ENCODE assay signal across 1 cellular context in the genomic region with DNA sequence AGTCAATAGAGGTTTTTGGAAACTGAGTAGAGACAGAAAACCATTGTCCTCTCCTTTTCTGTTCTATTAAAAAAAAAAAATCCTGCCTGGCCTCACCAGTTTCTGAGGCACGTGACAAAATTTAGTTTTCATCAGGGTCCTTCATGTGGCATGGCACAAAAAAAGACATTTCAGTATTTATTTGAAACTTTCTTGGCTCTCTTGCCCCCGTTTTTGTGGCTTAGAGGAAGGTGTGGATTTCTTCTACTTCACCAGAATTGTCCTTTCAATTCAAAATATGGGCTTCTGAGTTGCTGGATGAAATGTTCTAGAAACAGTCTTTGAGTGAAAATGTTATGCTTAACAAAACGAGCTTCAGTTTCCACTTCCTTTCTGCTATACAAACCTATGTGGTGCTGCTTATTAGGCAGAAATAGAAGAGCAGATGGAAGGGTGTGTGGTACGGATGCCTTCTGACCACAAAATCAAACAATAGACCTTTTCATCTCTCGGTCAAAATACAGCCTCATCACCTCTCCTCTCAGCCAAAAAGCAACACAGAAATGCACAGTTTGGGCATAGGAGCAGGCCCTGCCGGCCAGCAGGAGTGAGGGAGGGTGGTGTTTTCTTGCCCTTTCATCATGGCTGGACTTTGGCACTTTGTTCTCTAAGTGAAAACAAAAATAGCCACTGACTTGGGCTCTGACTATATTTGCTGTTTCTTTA.
TF ChIP-seq lines count a peak whose summit lies in the region.

No MANE protein-coding gene starts in this region.

TF ChIP-seq in HepG2, 621 proteins besides CTCF, POLR2A, EP300 and RAD21 (continued from another document and continues in another):
- TF ChIP-seq, protein P1, sequence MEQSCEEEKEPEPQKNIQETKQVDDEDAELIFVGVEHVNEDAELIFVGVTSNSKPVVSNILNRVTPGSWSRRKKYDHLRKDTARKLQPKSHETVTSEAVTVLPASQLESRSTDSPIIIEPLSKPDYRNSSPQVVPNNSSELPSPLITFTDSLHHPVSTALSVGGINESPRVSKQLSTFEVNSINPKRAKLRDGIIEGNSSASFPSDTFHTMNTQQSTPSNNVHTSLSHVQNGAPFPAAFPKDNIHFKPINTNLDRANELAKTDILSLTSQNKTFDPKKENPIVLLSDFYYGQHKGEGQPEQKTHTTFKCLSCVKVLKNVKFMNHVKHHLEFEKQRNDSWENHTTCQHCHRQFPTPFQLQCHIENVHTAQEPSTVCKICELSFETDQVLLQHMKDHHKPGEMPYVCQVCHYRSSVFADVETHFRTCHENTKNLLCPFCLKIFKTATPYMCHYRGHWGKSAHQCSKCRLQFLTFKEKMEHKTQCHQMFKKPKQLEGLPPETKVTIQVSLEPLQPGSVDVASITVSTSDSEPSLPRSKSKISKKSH (CRISPR knock-in tag; IDR thresholded peaks at IDR 0.05; ENCODE audit: borderline replicate concordance) = no peak
- TF ChIP-seq BCL6 (CRISPR knock-in tag; IDR thresholded peaks at IDR 0.05) (peak; percentile 34; the same call in 1 of the 2 replicates), ZNF75D (CRISPR knock-in tag; IDR thresholded peaks at IDR 0.05; ENCODE audit: borderline replicate concordance) (no peak), PHF21A (CRISPR knock-in tag; IDR thresholded peaks at IDR 0.05) (peak; percentile 47; the same call in 1 of the 2 replicates), CEBPZ (IDR thresholded peaks at IDR 0.05; ENCODE audit: low read length) (no peak), ZMAT3 (CRISPR knock-in tag; conservative IDR thresholded peaks at IDR 0.05) (no peak), SP140L (CRISPR knock-in tag; IDR thresholded peaks at IDR 0.05; ENCODE audit: borderline replicate concordance) (0 out of 2 replicates have a peak, but pooled peaks have one; percentile 60), SNRNP70 (IDR thresholded peaks at IDR 0.05; ENCODE audit: low read depth, low read length) (no peak), TBX2 (CRISPR knock-in tag; IDR thresholded peaks at IDR 0.05; ENCODE audit: borderline replicate concordance) (no peak; the same call in 1 of the 2 replicates), SAFB2 (CRISPR knock-in tag; IDR thresholded peaks at IDR 0.05; ENCODE audit: borderline replicate concordance, low read depth) (no peak), ZNF160 (CRISPR knock-in tag; IDR thresholded peaks at IDR 0.05) (no peak), KAT8 (CRISPR knock-in tag; IDR thresholded peaks at IDR 0.05) (peak; percentile 71; the same call in 1 of the 2 replicates), NCOR1 (IDR thresholded peaks at IDR 0.05; ENCODE audit: borderline replicate concordance, low read length) (peak; percentile 60; the same call in 1 of the 2 replicates), ZSCAN29 (CRISPR knock-in tag; conservative IDR thresholded peaks at IDR 0.05) (no peak), ZFX (CRISPR knock-in tag; IDR thresholded peaks at IDR 0.05; ENCODE audit: low read depth) (peak; percentile 68; the same call in 1 of the 2 replicates), TEAD3 (CRISPR knock-in tag; optimal IDR thresholded peaks at IDR 0.05; ENCODE audit: borderline replicate concordance) (peak; percentile 24), ZNF17 (CRISPR knock-in tag; IDR thresholded peaks at IDR 0.05) (no peak), FOXK1 (CRISPR knock-in tag; IDR thresholded peaks at IDR 0.05; ENCODE audit: borderline replicate concordance, low read depth) (peak; percentile 34; the same call in 1 of the 2 replicates), ZNF264 (CRISPR knock-in tag; IDR thresholded peaks at IDR 0.05) (0 out of 2 replicates have a peak, but pooled peaks have one; percentile 44), ZMYM4 (CRISPR knock-in tag; IDR thresholded peaks at IDR 0.05) (0 out of 2 replicates have a peak, but pooled peaks have one; percentile 20), LCORL (IDR thresholded peaks at IDR 0.05) (peak; percentile 58; the same call in 1 of the 2 replicates), LCORL (CRISPR knock-in tag; IDR thresholded peaks at IDR 0.05) (peak; percentile 95), PATZ1 (CRISPR knock-in tag; IDR thresholded peaks at IDR 0.05) (peak; percentile 39; the same call in 1 of the 2 replicates), ZNF713 (CRISPR knock-in tag; IDR thresholded peaks at IDR 0.05) (no peak), DNMT1 (CRISPR knock-in tag; IDR thresholded peaks at IDR 0.05) (no peak), ZNF644 (CRISPR knock-in tag; IDR thresholded peaks at IDR 0.05; ENCODE audit: low read depth) (peak; percentile 65; the same call in 1 of the 2 replicates), THRA (CRISPR knock-in tag; IDR thresholded peaks at IDR 0.05; ENCODE audit: borderline replicate concordance) (no peak; the same call in 1 of the 2 replicates), ZNF382 (CRISPR knock-in tag; IDR thresholded peaks at IDR 0.05; ENCODE audit: borderline replicate concordance) (no peak), FOXK2 (IDR thresholded peaks at IDR 0.05) (no peak), ZNF12 (CRISPR knock-in tag; IDR thresholded peaks at IDR 0.05) (no peak), FIP1L1 (IDR thresholded peaks at IDR 0.05; ENCODE audit: borderline replicate concordance, insufficient read depth, low read depth, low read length) (no peak), ZNF274 (CRISPR knock-in tag; IDR thresholded peaks at IDR 0.05) (no peak), ATAD3A (CRISPR knock-in tag; IDR thresholded peaks at IDR 0.05) (no peak), DPF2 (CRISPR knock-in tag; IDR thresholded peaks at IDR 0.05; ENCODE audit: borderline replicate concordance, low read depth) (peak; percentile 64; the same call in 1 of the 2 replicates), ZNF629 (CRISPR knock-in tag; conservative IDR thresholded peaks at IDR 0.05) (no peak), GABPB1 (CRISPR knock-in tag; IDR thresholded peaks at IDR 0.05) (peak; percentile 33; the same call in 1 of the 2 replicates), CEBPB (IDR thresholded peaks at IDR 0.05; ENCODE audit: borderline replicate concordance, low read depth, low read length) (no peak)
- TF ChIP-seq, protein P2, sequence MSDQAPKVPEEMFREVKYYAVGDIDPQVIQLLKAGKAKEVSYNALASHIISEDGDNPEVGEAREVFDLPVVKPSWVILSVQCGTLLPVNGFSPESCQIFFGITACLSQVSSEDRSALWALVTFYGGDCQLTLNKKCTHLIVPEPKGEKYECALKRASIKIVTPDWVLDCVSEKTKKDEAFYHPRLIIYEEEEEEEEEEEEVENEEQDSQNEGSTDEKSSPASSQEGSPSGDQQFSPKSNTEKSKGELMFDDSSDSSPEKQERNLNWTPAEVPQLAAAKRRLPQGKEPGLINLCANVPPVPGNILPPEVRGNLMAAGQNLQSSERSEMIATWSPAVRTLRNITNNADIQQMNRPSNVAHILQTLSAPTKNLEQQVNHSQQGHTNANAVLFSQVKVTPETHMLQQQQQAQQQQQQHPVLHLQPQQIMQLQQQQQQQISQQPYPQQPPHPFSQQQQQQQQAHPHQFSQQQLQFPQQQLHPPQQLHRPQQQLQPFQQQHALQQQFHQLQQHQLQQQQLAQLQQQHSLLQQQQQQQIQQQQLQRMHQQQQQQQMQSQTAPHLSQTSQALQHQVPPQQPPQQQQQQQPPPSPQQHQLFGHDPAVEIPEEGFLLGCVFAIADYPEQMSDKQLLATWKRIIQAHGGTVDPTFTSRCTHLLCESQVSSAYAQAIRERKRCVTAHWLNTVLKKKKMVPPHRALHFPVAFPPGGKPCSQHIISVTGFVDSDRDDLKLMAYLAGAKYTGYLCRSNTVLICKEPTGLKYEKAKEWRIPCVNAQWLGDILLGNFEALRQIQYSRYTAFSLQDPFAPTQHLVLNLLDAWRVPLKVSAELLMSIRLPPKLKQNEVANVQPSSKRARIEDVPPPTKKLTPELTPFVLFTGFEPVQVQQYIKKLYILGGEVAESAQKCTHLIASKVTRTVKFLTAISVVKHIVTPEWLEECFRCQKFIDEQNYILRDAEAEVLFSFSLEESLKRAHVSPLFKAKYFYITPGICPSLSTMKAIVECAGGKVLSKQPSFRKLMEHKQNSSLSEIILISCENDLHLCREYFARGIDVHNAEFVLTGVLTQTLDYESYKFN (CRISPR knock-in tag; conservative IDR thresholded peaks at IDR 0.05) = peak; percentile 75
- TF ChIP-seq, protein P3, sequence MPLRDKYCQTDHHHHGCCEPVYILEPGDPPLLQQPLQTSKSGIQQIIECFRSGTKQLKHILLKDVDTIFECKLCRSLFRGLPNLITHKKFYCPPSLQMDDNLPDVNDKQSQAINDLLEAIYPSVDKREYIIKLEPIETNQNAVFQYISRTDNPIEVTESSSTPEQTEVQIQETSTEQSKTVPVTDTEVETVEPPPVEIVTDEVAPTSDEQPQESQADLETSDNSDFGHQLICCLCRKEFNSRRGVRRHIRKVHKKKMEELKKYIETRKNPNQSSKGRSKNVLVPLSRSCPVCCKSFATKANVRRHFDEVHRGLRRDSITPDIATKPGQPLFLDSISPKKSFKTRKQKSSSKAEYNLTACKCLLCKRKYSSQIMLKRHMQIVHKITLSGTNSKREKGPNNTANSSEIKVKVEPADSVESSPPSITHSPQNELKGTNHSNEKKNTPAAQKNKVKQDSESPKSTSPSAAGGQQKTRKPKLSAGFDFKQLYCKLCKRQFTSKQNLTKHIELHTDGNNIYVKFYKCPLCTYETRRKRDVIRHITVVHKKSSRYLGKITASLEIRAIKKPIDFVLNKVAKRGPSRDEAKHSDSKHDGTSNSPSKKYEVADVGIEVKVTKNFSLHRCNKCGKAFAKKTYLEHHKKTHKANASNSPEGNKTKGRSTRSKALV (CRISPR knock-in tag; IDR thresholded peaks at IDR 0.05) = 0 out of 2 replicates have a peak, but pooled peaks have one; percentile 42
- TF ChIP-seq, protein P4, sequence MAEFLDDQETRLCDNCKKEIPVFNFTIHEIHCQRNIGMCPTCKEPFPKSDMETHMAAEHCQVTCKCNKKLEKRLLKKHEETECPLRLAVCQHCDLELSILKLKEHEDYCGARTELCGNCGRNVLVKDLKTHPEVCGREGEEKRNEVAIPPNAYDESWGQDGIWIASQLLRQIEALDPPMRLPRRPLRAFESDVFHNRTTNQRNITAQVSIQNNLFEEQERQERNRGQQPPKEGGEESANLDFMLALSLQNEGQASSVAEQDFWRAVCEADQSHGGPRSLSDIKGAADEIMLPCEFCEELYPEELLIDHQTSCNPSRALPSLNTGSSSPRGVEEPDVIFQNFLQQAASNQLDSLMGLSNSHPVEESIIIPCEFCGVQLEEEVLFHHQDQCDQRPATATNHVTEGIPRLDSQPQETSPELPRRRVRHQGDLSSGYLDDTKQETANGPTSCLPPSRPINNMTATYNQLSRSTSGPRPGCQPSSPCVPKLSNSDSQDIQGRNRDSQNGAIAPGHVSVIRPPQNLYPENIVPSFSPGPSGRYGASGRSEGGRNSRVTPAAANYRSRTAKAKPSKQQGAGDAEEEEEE (CRISPR knock-in tag; IDR thresholded peaks at IDR 0.05; ENCODE audit: borderline replicate concordance) = no peak
- TF ChIP-seq, protein P5, sequence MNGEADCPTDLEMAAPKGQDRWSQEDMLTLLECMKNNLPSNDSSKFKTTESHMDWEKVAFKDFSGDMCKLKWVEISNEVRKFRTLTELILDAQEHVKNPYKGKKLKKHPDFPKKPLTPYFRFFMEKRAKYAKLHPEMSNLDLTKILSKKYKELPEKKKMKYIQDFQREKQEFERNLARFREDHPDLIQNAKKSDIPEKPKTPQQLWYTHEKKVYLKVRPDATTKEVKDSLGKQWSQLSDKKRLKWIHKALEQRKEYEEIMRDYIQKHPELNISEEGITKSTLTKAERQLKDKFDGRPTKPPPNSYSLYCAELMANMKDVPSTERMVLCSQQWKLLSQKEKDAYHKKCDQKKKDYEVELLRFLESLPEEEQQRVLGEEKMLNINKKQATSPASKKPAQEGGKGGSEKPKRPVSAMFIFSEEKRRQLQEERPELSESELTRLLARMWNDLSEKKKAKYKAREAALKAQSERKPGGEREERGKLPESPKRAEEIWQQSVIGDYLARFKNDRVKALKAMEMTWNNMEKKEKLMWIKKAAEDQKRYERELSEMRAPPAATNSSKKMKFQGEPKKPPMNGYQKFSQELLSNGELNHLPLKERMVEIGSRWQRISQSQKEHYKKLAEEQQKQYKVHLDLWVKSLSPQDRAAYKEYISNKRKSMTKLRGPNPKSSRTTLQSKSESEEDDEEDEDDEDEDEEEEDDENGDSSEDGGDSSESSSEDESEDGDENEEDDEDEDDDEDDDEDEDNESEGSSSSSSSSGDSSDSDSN (CRISPR knock-in tag; IDR thresholded peaks at IDR 0.05) = no peak
